In the genomic region with DNA sequence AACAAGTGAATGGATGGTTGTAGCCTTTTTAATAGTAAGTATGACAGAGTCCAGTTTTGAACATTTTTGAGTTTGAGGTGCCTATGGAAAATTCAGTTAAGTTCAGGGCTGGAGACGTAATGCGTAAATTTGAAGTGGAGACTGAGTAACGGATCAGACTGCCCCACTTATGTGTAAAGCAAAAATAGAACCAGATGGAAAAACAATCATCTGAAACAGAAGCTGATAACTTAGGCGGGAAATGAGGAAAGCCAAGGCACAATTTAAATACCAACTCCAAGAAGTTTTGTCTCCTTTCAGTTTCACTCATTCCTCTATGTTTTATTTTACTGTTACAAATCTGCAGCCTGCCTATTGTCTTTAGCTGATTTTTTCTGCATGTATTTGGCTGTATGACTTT, we compare ENCODE assay signal across 1 cellular context.
TF ChIP-seq lines count a peak whose summit lies in the region.

No MANE protein-coding gene starts in this region.

TF ChIP-seq in HepG2, 621 proteins besides CTCF, POLR2A, EP300 and RAD21:
- TF ChIP-seq, protein P1, sequence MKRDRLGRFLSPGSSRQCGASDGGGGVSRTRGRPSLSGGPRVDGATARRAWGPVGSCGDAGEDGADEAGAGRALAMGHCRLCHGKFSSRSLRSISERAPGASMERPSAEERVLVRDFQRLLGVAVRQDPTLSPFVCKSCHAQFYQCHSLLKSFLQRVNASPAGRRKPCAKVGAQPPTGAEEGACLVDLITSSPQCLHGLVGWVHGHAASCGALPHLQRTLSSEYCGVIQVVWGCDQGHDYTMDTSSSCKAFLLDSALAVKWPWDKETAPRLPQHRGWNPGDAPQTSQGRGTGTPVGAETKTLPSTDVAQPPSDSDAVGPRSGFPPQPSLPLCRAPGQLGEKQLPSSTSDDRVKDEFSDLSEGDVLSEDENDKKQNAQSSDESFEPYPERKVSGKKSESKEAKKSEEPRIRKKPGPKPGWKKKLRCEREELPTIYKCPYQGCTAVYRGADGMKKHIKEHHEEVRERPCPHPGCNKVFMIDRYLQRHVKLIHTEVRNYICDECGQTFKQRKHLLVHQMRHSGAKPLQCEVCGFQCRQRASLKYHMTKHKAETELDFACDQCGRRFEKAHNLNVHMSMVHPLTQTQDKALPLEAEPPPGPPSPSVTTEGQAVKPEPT (CRISPR knock-in tag; IDR thresholded peaks at IDR 0.05; ENCODE audit: low read depth) = no peak
- TF ChIP-seq, protein P2, sequence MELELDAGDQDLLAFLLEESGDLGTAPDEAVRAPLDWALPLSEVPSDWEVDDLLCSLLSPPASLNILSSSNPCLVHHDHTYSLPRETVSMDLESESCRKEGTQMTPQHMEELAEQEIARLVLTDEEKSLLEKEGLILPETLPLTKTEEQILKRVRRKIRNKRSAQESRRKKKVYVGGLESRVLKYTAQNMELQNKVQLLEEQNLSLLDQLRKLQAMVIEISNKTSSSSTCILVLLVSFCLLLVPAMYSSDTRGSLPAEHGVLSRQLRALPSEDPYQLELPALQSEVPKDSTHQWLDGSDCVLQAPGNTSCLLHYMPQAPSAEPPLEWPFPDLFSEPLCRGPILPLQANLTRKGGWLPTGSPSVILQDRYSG (CRISPR knock-in tag; IDR thresholded peaks at IDR 0.05) = no peak
- TF ChIP-seq, protein P3, sequence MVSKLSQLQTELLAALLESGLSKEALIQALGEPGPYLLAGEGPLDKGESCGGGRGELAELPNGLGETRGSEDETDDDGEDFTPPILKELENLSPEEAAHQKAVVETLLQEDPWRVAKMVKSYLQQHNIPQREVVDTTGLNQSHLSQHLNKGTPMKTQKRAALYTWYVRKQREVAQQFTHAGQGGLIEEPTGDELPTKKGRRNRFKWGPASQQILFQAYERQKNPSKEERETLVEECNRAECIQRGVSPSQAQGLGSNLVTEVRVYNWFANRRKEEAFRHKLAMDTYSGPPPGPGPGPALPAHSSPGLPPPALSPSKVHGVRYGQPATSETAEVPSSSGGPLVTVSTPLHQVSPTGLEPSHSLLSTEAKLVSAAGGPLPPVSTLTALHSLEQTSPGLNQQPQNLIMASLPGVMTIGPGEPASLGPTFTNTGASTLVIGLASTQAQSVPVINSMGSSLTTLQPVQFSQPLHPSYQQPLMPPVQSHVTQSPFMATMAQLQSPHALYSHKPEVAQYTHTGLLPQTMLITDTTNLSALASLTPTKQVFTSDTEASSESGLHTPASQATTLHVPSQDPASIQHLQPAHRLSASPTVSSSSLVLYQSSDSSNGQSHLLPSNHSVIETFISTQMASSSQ (IDR thresholded peaks at IDR 0.05; ENCODE audit: low read depth) = no peak
- TF ChIP-seq, protein P3 (CRISPR knock-in tag; IDR thresholded peaks at IDR 0.05; ENCODE audit: borderline replicate concordance) = no peak
- no peak for TF ChIP-seq ZKSCAN1 (IDR thresholded peaks at IDR 0.05; ENCODE audit: low read length)
- no peak for TF ChIP-seq SP4 (CRISPR knock-in tag; IDR thresholded peaks at IDR 0.05)
- TF ChIP-seq, protein P4, sequence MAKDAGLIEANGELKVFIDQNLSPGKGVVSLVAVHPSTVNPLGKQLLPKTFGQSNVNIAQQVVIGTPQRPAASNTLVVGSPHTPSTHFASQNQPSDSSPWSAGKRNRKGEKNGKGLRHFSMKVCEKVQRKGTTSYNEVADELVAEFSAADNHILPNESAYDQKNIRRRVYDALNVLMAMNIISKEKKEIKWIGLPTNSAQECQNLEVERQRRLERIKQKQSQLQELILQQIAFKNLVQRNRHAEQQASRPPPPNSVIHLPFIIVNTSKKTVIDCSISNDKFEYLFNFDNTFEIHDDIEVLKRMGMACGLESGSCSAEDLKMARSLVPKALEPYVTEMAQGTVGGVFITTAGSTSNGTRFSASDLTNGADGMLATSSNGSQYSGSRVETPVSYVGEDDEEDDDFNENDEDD (CRISPR knock-in tag; IDR thresholded peaks at IDR 0.05; ENCODE audit: borderline replicate concordance) = no peak
- TF ChIP-seq TBL1XR1 (IDR thresholded peaks at IDR 0.05; ENCODE audit: borderline replicate concordance, low read length, partially characterized antibody) = no peak
- TF ChIP-seq ZNF337 (CRISPR knock-in tag; IDR thresholded peaks at IDR 0.05; ENCODE audit: borderline replicate concordance, low read depth) = no peak
- TF ChIP-seq, protein P5, sequence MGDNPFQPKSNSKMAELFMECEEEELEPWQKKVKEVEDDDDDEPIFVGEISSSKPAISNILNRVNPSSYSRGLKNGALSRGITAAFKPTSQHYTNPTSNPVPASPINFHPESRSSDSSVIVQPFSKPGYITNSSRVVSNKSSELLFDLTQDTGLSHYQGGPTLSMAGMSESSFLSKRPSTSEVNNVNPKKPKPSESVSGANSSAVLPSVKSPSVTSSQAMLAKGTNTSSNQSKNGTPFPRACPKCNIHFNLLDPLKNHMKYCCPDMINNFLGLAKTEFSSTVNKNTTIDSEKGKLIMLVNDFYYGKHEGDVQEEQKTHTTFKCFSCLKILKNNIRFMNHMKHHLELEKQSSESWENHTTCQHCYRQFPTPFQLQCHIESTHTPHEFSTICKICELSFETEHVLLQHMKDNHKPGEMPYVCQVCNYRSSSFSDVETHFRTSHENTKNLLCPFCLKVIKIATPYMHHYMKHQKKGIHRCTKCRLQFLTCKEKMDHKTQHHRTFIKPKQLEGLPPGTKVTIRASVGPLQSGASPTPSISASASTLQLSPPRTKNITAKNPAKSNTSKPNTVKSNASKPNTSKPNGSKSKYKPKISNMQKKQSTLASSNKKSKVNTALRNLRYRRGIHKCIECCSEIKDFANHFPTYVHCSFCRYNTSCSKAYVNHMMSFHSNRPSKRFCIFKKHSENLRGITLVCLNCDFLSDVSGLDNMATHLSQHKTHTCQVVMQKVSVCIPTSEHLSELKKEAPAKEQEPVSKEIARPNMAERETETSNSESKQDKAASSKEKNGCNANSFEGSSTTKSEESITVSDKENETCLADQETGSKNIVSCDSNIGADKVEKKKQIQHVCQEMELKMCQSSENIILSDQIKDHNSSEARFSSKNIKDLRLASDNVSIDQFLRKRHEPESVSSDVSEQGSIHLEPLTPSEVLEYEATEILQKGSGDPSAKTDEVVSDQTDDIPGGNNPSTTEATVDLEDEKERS (CRISPR knock-in tag; IDR thresholded peaks at IDR 0.05) = no peak
- no peak for TF ChIP-seq ATM (IDR thresholded peaks at IDR 0.05; ENCODE audit: borderline replicate concordance)
- no peak for TF ChIP-seq ZNF773 (CRISPR knock-in tag; IDR thresholded peaks at IDR 0.05; ENCODE audit: borderline replicate concordance)
